8 cellular contexts compared by ENCODE assay signal in the genomic region with DNA sequence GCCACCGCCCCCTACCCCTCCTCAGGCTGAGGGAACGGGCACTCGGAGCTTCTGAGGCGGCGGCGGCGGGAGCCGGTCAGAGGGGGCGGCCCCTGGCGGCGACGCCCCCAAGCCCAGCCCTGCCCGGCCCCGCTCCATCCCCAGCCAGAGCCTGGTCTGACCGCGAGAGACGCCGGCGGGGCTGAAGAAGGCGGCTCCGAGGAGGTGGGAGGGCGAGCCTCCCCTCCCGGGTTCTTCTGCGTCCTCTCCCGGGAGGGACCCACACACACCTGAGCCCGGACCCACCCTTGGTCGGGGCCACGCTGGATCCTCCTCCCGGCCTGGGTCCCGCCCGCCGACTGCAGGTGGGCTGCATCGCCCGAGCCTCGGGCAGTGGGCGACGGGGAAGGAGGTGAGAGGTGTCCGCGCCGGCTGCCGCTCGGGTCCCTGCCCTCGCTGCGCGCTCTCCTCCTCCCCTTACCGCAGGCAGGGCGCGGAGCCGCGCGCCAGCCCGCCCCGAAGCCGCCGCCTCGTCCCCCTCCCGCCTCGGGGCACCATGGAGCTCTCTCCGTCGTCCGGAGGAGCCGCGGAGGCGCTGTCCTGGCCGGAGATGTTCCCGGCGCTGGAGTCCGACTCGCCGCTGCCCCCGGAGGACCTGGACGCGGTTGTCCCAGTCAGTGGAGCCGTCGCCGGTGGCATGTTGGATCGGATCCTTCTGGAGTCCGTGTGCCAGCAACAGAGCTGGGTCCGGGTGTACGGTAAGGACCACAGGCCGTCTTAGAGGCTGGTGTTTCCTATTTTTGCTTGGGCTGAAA. TPM values are rescaled to one million over a fixed set of nuclear protein-coding genes. Genes with fewer than 3 reads are reported as not detected.
A peak's percentile ranks its signal among the peaks of the same experiment; 100 is the strongest.
DNase-seq lines count a peak whose midpoint lies in the region; ATAC-seq and TF ChIP-seq lines count a peak whose summit lies in the region.

Gene RASAL2, plus strand, starts transcription at position 147 of the 794 bp plus-strand sequence. Its CDS starts 389 bp downstream, at position 536.

- intact Hi-C loops in A673 (cut with micrococcal nuclease; ENCODE audit: unreplicated experiment) = no loop called here
- intact Hi-C loops in naive thymus-derived CD4-positive, alpha-beta T cell (cut with micrococcal nuclease) = no loop called here
- intact Hi-C loops in aorta (cut with DNase I) = loop anchor here in 1 of 2 donors (5.0 kb wide), 1 partner anchor 57 kb away; no protein-coding TSS in a partner anchor

- peak within 1 kb of the TSS; percentile 60 to 84 (median 75) for H3K4me3 Mint-ChIP-seq in naive thymus-derived CD4-positive, alpha-beta T cell

- no TSS peak for BruUV-seq in A673 (replicated peaks; lab: Mats Ljungman, UMichigan)

- DNase-seq in A673 (ENCODE audit: low spot score) (peak; percentile 55), NCI-H1092 treated with DMSO at 0.1 percent for 48 hours (lab: John Stamatoyannopoulos, UW) (peak; percentile 84), foreskin fibroblast (peak; percentile 67 to 89), aorta (peak; percentile 79 to 90)
- peak; percentile 50 for DNase-seq in activated CD8-positive, alpha-beta memory T cell treated with anti-CD3 and anti-CD28 coated beads, Interleukin-2, amount 50 U/mL, for 48 hours
- peak in 2 of 9 donors; percentile 11 to 21 for DNase-seq in naive thymus-derived CD4-positive, alpha-beta T cell

- peaks cover 8 to 26% (median 19%) of the 10 kb centered on the region in 7 donors for H3K4me1 Mint-ChIP-seq in naive thymus-derived CD4-positive, alpha-beta T cell

- H3K4me3 ChIP-seq in A673 (ENCODE audit: low read depth, low read length, poor library complexity, severe bottlenecking) (peak within 1 kb of the TSS; percentile 92), GM08714 (ENCODE audit: low read length) (peak within 1 kb of the TSS; percentile 59), foreskin fibroblast (ENCODE audit: low read depth in 1 of 2, low read length in 2 of 2) (peak within 1 kb of the TSS; percentile 80 to 91), aorta (ENCODE audit: low read length in 2 of 2) (peak within 1 kb of the TSS; percentile 68 to 81)
- H3K4me3 ChIP-seq in naive thymus-derived CD4-positive, alpha-beta T cell (ENCODE audit: low read length) = no peak within 1 kb of the TSS

- H3K36me3 ChIP-seq in A673 (ENCODE audit: insufficient read depth, low read length, poor library complexity, severe bottlenecking) (no peaks in the 10 kb centered on the region), aorta (ENCODE audit: control insufficient read depth in 1 of 2, insufficient read depth in 2 of 2, low read length in 1 of 2) (no peaks in the 10 kb centered on the region)
- H3K36me3 ChIP-seq in naive thymus-derived CD4-positive, alpha-beta T cell (ENCODE audit: control insufficient read depth in 2 of 3, insufficient read depth in 3 of 3, low read length in 3 of 3) = no peaks in the 10 kb centered on the region

- peak; percentile 38 for ATAC-seq in HG02588 (IDR thresholded peaks at IDR 0.05; ENCODE audit: unreplicated experiment)
- peak; percentile 45 for ATAC-seq in naive thymus-derived CD4-positive, alpha-beta T cell
- peak; percentile 87 for ATAC-seq in aorta (ENCODE audit: low FRiP score)

- H3K27ac ChIP-seq in A673 (ENCODE audit: low read depth, low read length, poor library complexity, severe bottlenecking) (peak within 1 kb of the TSS; percentile 69), aorta (ENCODE audit: low read depth in 1 of 2, low read length in 2 of 2) (peak within 1 kb of the TSS; percentile 15 to 72)
- no peak within 1 kb of the TSS for H3K27ac ChIP-seq in naive thymus-derived CD4-positive, alpha-beta T cell (ENCODE audit: low read depth, low read length)

- H3K9me3 ChIP-seq in A673 (ENCODE audit: low read depth, low read length, poor library complexity, severe bottlenecking) (no peaks in the 10 kb centered on the region), aorta (ENCODE audit: control insufficient read depth, low read length) (no peaks in the 10 kb centered on the region)
- H3K9me3 ChIP-seq in naive thymus-derived CD4-positive, alpha-beta T cell (ENCODE audit: control insufficient read depth in 2 of 3, low read length in 3 of 3) = no peaks in the 10 kb centered on the region

- peaks cover 0 to 7% (median under 1%) of the 10 kb centered on the region in 5 donors for H3K36me3 Mint-ChIP-seq in naive thymus-derived CD4-positive, alpha-beta T cell

- POLR2A ChIA-PET in A673 (lab: Charles Lee; ENCODE audit: low non-redundant PET) = interaction anchor here (0.6 kb wide), 1 partner anchor 657 kb away, joined by 3 read pairs; no protein-coding TSS in a partner anchor
- POLR2A ChIA-PET in naive thymus-derived CD4-positive, alpha-beta T cell (lab: Charles Lee) = no interaction called here

- no peaks in the 10 kb centered on the region for H3K27me3 ChIP-seq in A673 (replicated peaks; ENCODE audit: insufficient read depth, low read depth, low read length, poor library complexity)
- peaks cover 0 to 17% of the 10 kb centered on the region in 2 donors for H3K27me3 ChIP-seq in naive thymus-derived CD4-positive, alpha-beta T cell (ENCODE audit: control insufficient read depth in 2 of 2, insufficient read depth in 2 of 2, low read length in 2 of 2)
- no peaks in the 10 kb centered on the region for H3K27me3 ChIP-seq in aorta (ENCODE audit: control insufficient read depth in 1 of 2, insufficient read depth in 2 of 2, low read length in 1 of 2)

- TF ChIP-seq CTCF in A673 (conservative IDR thresholded peaks at IDR 0.05; ENCODE audit: low read depth, low read length) (0 out of 2 replicates have a peak, but pooled peaks have one; percentile 15), foreskin fibroblast (IDR thresholded peaks at IDR 0.05; ENCODE audit: low read depth, low read length) (peak; percentile 9)

- H3K4me1 ChIP-seq in A673 (ENCODE audit: insufficient read depth, low read length, poor library complexity, severe bottlenecking) (peaks cover 17% of the 10 kb centered on the region), aorta (ENCODE audit: control insufficient read depth in 1 of 2, insufficient read depth in 2 of 2, low read length in 2 of 2) (peaks cover 0 to 1% of the 10 kb centered on the region in 2 donors)
- H3K4me1 ChIP-seq in naive thymus-derived CD4-positive, alpha-beta T cell (ENCODE audit: control insufficient read depth in 2 of 2, insufficient read depth in 2 of 2, low read length in 2 of 2) = no peaks in the 10 kb centered on the region

- 0 to 1% methylated on average over 43 to 81 of the region's 81 CpGs for WGBS in aorta, 2 donors

- peaks cover 2 to 45% (median 14%) of the 10 kb centered on the region in 11 donors for H3K9me3 Mint-ChIP-seq in naive thymus-derived CD4-positive, alpha-beta T cell

- H3K27ac Mint-ChIP-seq in naive thymus-derived CD4-positive, alpha-beta T cell = no peak within 1 kb of the TSS

- CTCF ChIA-PET in A673 (lab: Charles Lee) = no interaction called here
- CTCF ChIA-PET in naive thymus-derived CD4-positive, alpha-beta T cell (lab: Charles Lee) = no interaction called here

- H3K27me3 Mint-ChIP-seq in naive thymus-derived CD4-positive, alpha-beta T cell = peaks cover 44 to 82% (median 67%) of the 10 kb centered on the region in 5 donors

RNA-seq across cellular contexts. Expression of gene RASAL2, which starts in this region (rescaled TPM):
- total RNA-seq in A673 (2021) (8.2 and 8.3 TPM in 2 replicates), aorta (10 to 100 TPM; 34.2 to 37.3 TPM)
- under 1 TPM in 4 of 5 experiments, not detected in 1; 0.11 to 0.69 (median 0.15) TPM for total RNA-seq in naive thymus-derived CD4-positive, alpha-beta T cell
- polyA plus RNA-seq in naive thymus-derived CD4-positive, alpha-beta T cell = not detected
- 10 to 100 TPM in 1 of 2 donors, 1 to 10 TPM in 1; 1.9 to 10.1 TPM for polyA plus RNA-seq in aorta

Comparison
In these comparisons a context has a peak if more than half of its experiments do, and no peak if none do; other contexts are left out.
1. Peak in ATAC-seq in naive thymus-derived CD4-positive, alpha-beta T cell; RNA of the gene not detected or under 1 TPM.